Comparison of ENCODE assay signal across 8 cellular contexts in genomic region chr2:32008811-32009478, GRCh38. TPM values are rescaled to one million over a fixed set of nuclear protein-coding genes. Genes with fewer than 3 reads are reported as not detected.
DNase-seq lines count a peak whose midpoint lies in the region; ATAC-seq, FAIRE-seq and TF ChIP-seq lines count a peak whose summit lies in the region.

No MANE protein-coding gene starts in this region.

- DNase-seq in NCI-H82 (lab: John Stamatoyannopoulos, UW) (peak; percentile 59), NCI-H82 treated with DMSO at 0.1 percent for 48 hours (lab: John Stamatoyannopoulos, UW; ENCODE audit: unreplicated experiment) (no peak), M059J (ENCODE audit: low read depth) (peak; percentile 43), keratinocyte (ENCODE audit: low read depth, low spot score) (no peak), DMS114 treated with DMSO at 0.1 percent for 48 hours (lab: John Stamatoyannopoulos, UW; ENCODE audit: unreplicated experiment) (no peak)
- DNase-seq in stimulated activated CD8-positive, alpha-beta memory T cell treated with anti-CD3 and anti-CD28 coated beads, Interleukin-4, amount 100 ng/mL, for 48 hours: peak; percentile 38

- peaks cover 47% of the 10 kb centered on the region for H3K4me1 ChIP-seq in keratinocyte (ENCODE audit: control insufficient read depth, extremely low read depth, insufficient read depth, low read length)

- peaks cover 3% of the 10 kb centered on the region for H3K9me1 ChIP-seq in keratinocyte (ENCODE audit: control insufficient read depth, extremely low read depth, insufficient read depth, low read length)

- peaks cover 59% of the 10 kb centered on the region for H3K79me2 ChIP-seq in keratinocyte (ENCODE audit: control insufficient read depth, insufficient read depth, low read length)

- H3K4me3 ChIP-seq in keratinocyte (ENCODE audit: control insufficient read depth in 2 of 3, extremely low read depth in 1 of 3, insufficient read depth in 2 of 3, low read depth in 1 of 3, low read length in 3 of 3): peak overlapping the region; percentile 86 to 98 (median 97)

- no peak for FAIRE-seq in keratinocyte (lab: Jason Lieb, UNC)

- peak overlapping the region; percentile 91 for H3K4me2 ChIP-seq in keratinocyte (ENCODE audit: control insufficient read depth, extremely low read depth, insufficient read depth, low read depth, low read length)

- no peak overlapping the region for H2AFZ ChIP-seq in keratinocyte (ENCODE audit: control insufficient read depth, low read length)

- no peaks in the 10 kb centered on the region for H3K27me3 ChIP-seq in keratinocyte (ENCODE audit: control insufficient read depth, extremely low read depth, insufficient read depth, low read length)

- H3K36me3 ChIP-seq in keratinocyte (ENCODE audit: control insufficient read depth in 2 of 2, extremely low read depth in 1 of 2, insufficient read depth in 2 of 2, low read length in 2 of 2): no peaks in the 10 kb centered on the region

- H3K9me3 ChIP-seq in keratinocyte (ENCODE audit: control insufficient read depth, low read depth, low read length): no peaks in the 10 kb centered on the region

- no peak for TF ChIP-seq CTCF in keratinocyte (optimal IDR thresholded peaks at IDR 0.05 in 1 of 3, IDR thresholded peaks at IDR 0.05 in 1 of 3, conservative IDR thresholded peaks at IDR 0.05 in 1 of 3; ENCODE audit: extremely low read depth in 1 of 3, insufficient read depth in 2 of 3, low read length in 3 of 3)

- ATAC-seq in HG03432 (IDR thresholded peaks at IDR 0.05; ENCODE audit: unreplicated experiment): no peak

- H3K9ac ChIP-seq in keratinocyte (ENCODE audit: control insufficient read depth, extremely low read depth, insufficient read depth, low read length): peak overlapping the region; percentile 87

- dilution Hi-C loops in keratinocyte (cut with MboI; ENCODE audit: extremely low pct_ligation_motif_present, low sequenced_read_pairs): no loop called here

- H4K20me1 ChIP-seq in keratinocyte (ENCODE audit: control insufficient read depth, extremely low read depth, insufficient read depth, low read length): peaks cover 16% of the 10 kb centered on the region

- H3K27ac ChIP-seq in angular gyrus (ENCODE audit: low read depth, low read length) (peak overlapping the region; percentile 55), keratinocyte (ENCODE audit: control insufficient read depth, insufficient read depth, low read length) (peak overlapping the region; percentile 72)

RNA-seq across cellular contexts. Expression of gene MEMO1, which starts 1.9 kb away (rescaled TPM):
- 33.4 and 36.5 TPM in 2 replicates for total RNA-seq in M059J (2014; rRNA removed; shearing (Covaris generic))
- polyA plus RNA-seq in keratinocyte: 91.8 to 125 TPM (median 99.0 TPM) in 3 replicates
- 26.0 TPM for polyA plus RNA-seq in keratinocyte (2011; ENCODE audit: low read depth)
- polyA plus RNA-seq in keratinocyte (2011; cell fraction: cytosol; rRNA removed): 74.3 and 117 TPM in 2 replicates
- 58.5 and 62.5 TPM in 2 replicates for polyA plus RNA-seq in keratinocyte (2011; cell fraction: nucleus; rRNA removed)
- 45.5 and 71.4 TPM in 2 replicates for polyA plus RNA-seq in keratinocyte (2012; ENCODE audit: low replicate concordance)
- 23.4 to 83.0 TPM (median 80.7 TPM) in 3 replicates for polyA minus RNA-seq in keratinocyte
- polyA minus RNA-seq in keratinocyte (2011; cell fraction: cytosol; rRNA and poly(A)+ RNA removed): 45.8 TPM
- 34.2 and 61.7 TPM in 2 replicates for polyA minus RNA-seq in keratinocyte (2011; cell fraction: nucleus; rRNA and poly(A)+ RNA removed)

RNA-seq across cellular contexts. Expression of gene DPY30, which starts 30.7 kb away (rescaled TPM):
- total RNA-seq in M059J (2014; rRNA removed; shearing (Covaris generic)): 110 and 133 TPM in 2 replicates
- polyA plus RNA-seq in keratinocyte: 76.9 to 117 TPM (median 96.1 TPM) in 3 replicates
- polyA plus RNA-seq in keratinocyte (2011; ENCODE audit: low read depth): 370 TPM
- polyA plus RNA-seq in keratinocyte (2011; cell fraction: cytosol; rRNA removed): 98.0 and 148 TPM in 2 replicates
- polyA plus RNA-seq in keratinocyte (2011; cell fraction: nucleus; rRNA removed): 37.4 and 60.3 TPM in 2 replicates
- 96.0 and 126 TPM in 2 replicates for polyA plus RNA-seq in keratinocyte (2012; ENCODE audit: low replicate concordance)
- 6.9 to 32.1 TPM (median 21.6 TPM) in 3 replicates for polyA minus RNA-seq in keratinocyte
- 33.2 TPM for polyA minus RNA-seq in keratinocyte (2011; cell fraction: cytosol; rRNA and poly(A)+ RNA removed)
- 6.5 and 10.3 TPM in 2 replicates for polyA minus RNA-seq in keratinocyte (2011; cell fraction: nucleus; rRNA and poly(A)+ RNA removed)

RNA-seq across cellular contexts. Expression of gene SPAST, which starts 54.4 kb away (rescaled TPM):
- total RNA-seq in M059J (2014; rRNA removed; shearing (Covaris generic)): 11.4 and 13.9 TPM in 2 replicates
- polyA plus RNA-seq in keratinocyte: 5.8 to 9.5 TPM (median 7.3 TPM) in 3 replicates
- 9.8 TPM for polyA plus RNA-seq in keratinocyte (2011; ENCODE audit: low read depth)
- 4.6 and 8.5 TPM in 2 replicates for polyA plus RNA-seq in keratinocyte (2011; cell fraction: cytosol; rRNA removed)
- 7.3 and 9.3 TPM in 2 replicates for polyA plus RNA-seq in keratinocyte (2011; cell fraction: nucleus; rRNA removed)
- polyA plus RNA-seq in keratinocyte (2012; ENCODE audit: low replicate concordance): 6.7 and 6.8 TPM in 2 replicates
- polyA minus RNA-seq in keratinocyte: 1.3 to 16.4 TPM (median 5.9 TPM) in 3 replicates
- polyA minus RNA-seq in keratinocyte (2011; cell fraction: cytosol; rRNA and poly(A)+ RNA removed): 10.9 TPM
- polyA minus RNA-seq in keratinocyte (2011; cell fraction: nucleus; rRNA and poly(A)+ RNA removed): 10.6 and 18.8 TPM in 2 replicates

Comparison
In these comparisons a context has a peak if more than half of its experiments do, and no peak if none do; other contexts are left out.
1. DNase-seq: peak in NCI-H82 (single experiment), M059J (single experiment) and stimulated activated CD8-positive, alpha-beta memory T cell treated with anti-CD3 and anti-CD28 coated beads, Interleukin-4, amount 100 ng/mL, for 48 hours (single experiment); none in NCI-H82 treated with DMSO at 0.1 percent for 48 hours (single experiment), keratinocyte (single experiment) and DMS114 treated with DMSO at 0.1 percent for 48 hours (single experiment).